15 cellular contexts compared by ENCODE assay signal in genomic region chr16:19213885-19214284, GRCh38. TPM values are rescaled to one million over a fixed set of nuclear protein-coding genes. Genes with fewer than 3 reads are reported as not detected.
A peak's percentile ranks its signal among the peaks of the same experiment; 100 is the strongest.
DNase-seq lines count a peak whose midpoint lies in the region; ATAC-seq, FAIRE-seq and TF ChIP-seq lines count a peak whose summit lies in the region.
"Had no signal": no experiment of that assay in that cellular context is flagged by ENCODE, and none has a peak within 500 bp of the region (broad histone marks: within the 10 kb centered on the region; RNA-seq: fewer than 3 reads in every experiment).

No MANE protein-coding gene starts in this region.

- H3K79me2 ChIP-seq in HCT116 (ENCODE audit: insufficient read depth, low read length) (no peaks in the 10 kb centered on the region), HepG2 (ENCODE audit: insufficient read depth, low read length) (no peaks in the 10 kb centered on the region)

- H3K4me3 ChIP-seq in HCT116 (replicated peaks in 1 of 2; ENCODE audit: low read depth in 1 of 2, low read length in 2 of 2) = no peak overlapping the region
- no peak overlapping the region for H3K4me3 ChIP-seq in HepG2 (replicated peaks in 1 of 3; ENCODE audit: insufficient read depth in 1 of 3, low read depth in 2 of 3, low read length in 3 of 3)
- H3K4me3 ChIP-seq: left lung, smooth muscle cell had no signal

- H4K20me1 ChIP-seq in HCT116 (ENCODE audit: insufficient read depth) = no peaks in the 10 kb centered on the region
- H4K20me1 ChIP-seq in HepG2 (ENCODE audit: insufficient read depth, low read length) = no peaks in the 10 kb centered on the region

- DNase-seq in SIG-M5 treated with dmso at 0.1 percent for 504 hours (lab: John Stamatoyannopoulos, UW; ENCODE audit: unreplicated experiment) = peak; percentile 30
- no peak for DNase-seq in SIG-M5 (lab: John Stamatoyannopoulos, UW)
- peak; percentile 16 for DNase-seq in HCT116 (ENCODE audit: low read depth, low spot score)
- DNase-seq in OCI-M1 (lab: John Stamatoyannopoulos, UW) = peak; percentile 7
- peak; percentile 47 for DNase-seq in HepG2 (ENCODE audit: low spot score)
- no peak for DNase-seq in HK-2 (ENCODE audit: unreplicated experiment)
- no peak for DNase-seq in effector CD4-positive, alpha-beta T cell
- DNase-seq in ecto neural progenitor cell (ENCODE audit: low spot score) = no peak
- DNase-seq: activated CD8-positive, alpha-beta memory T cell treated with anti-CD3 and anti-CD28 coated beads for 24 hours; amygdala; left lung; NCI-H1930; NCI-H526 treated with DMSO at 0.1 percent for 48 hours had no signal

- H3K9me3 ChIP-seq in HCT116 (ENCODE audit: control insufficient read depth in 1 of 2, insufficient read depth in 1 of 2, low read depth in 1 of 2, low read length in 2 of 2) (peaks cover 4% of the 10 kb centered on the region in 2 experiments; a peak in 2 of 4 replicates), HepG2 (ENCODE audit: low read length) (no peaks in the 10 kb centered on the region)

- peaks cover 10 to 15% of the 10 kb centered on the region in 2 experiments for H3K4me1 ChIP-seq in HCT116 (ENCODE audit: control insufficient read depth in 1 of 2, insufficient read depth in 2 of 2, low read length in 2 of 2)
- H3K4me1 ChIP-seq in HepG2 (ENCODE audit: insufficient read depth, low read length) = no peaks in the 10 kb centered on the region

- TF ChIP-seq POLR2A in HCT116 (IDR thresholded peaks at IDR 0.05; ENCODE audit: borderline replicate concordance, extremely low read depth, insufficient read depth, insufficient read length) (no peak), HepG2 (IDR thresholded peaks at IDR 0.05; ENCODE audit: insufficient read depth in 1 of 2, low read depth in 2 of 2, low read length in 2 of 2) (no peak)

- H3K9me2 ChIP-seq in HCT116 (ENCODE audit: insufficient read depth) = no peaks in the 10 kb centered on the region

- H3K9ac ChIP-seq in HCT116 (ENCODE audit: low read length) (no peak overlapping the region), HepG2 (ENCODE audit: insufficient read depth, low read depth, low read length) (no peak overlapping the region)

- TF ChIP-seq EP300 in HepG2 (IDR thresholded peaks at IDR 0.05; ENCODE audit: low read depth in 2 of 2, low read length in 2 of 2) (no peak), HepG2 (CRISPR knock-in tag; IDR thresholded peaks at IDR 0.05; ENCODE audit: borderline replicate concordance) (no peak)

- TF ChIP-seq RAD21 in HCT116 (IDR thresholded peaks at IDR 0.05; ENCODE audit: low read depth) = peak; percentile 43; the same call in 1 of the 2 replicates
- TF ChIP-seq RAD21 in HepG2 (CRISPR knock-in tag; IDR thresholded peaks at IDR 0.05) = 0 out of 2 replicates have a peak, but pooled peaks have one; percentile 19

- no peaks in the 10 kb centered on the region for H3K36me3 ChIP-seq in HCT116 (ENCODE audit: control insufficient read depth in 1 of 2, insufficient read depth in 2 of 2, low read length in 2 of 2)
- H3K36me3 ChIP-seq in HepG2 (replicated peaks in 1 of 2; ENCODE audit: control insufficient read depth in 1 of 2, insufficient read depth in 2 of 2, low read length in 2 of 2) = no peaks in the 10 kb centered on the region
- H3K36me3 ChIP-seq: left lung had no signal

- in situ Hi-C loops in HepG2 (cut with HindIII; ENCODE audit: extremely low pct_ligation_motif_present, low pct_unique_long_range_greater_than_20kb) = no loop called here

- H3K27me3 ChIP-seq in HCT116 (ENCODE audit: insufficient read depth, low read length) (no peaks in the 10 kb centered on the region), HepG2 (ENCODE audit: control insufficient read depth in 1 of 2, insufficient read depth in 2 of 2, low read length in 2 of 2) (peaks cover 5 to 25% of the 10 kb centered on the region in 2 experiments; a peak in 4 of 5 replicates)
- H3K27me3 ChIP-seq: left lung had no signal

- CTCF ChIA-PET in HCT116 (lab: Charles Lee) (interaction anchor here (0.7 kb wide), 1 partner anchor 35 kb away, joined by 3 read pairs; no protein-coding TSS in a partner anchor), HepG2 (lab: Yijun Ruan, JAX; ENCODE audit: low intra/inter-chr PET ratio, low total read pairs) (interaction anchor here (1.2 kb wide), 1 partner anchor 162 kb away, joined by 5 read pairs; no protein-coding TSS in a partner anchor)

- TF ChIP-seq CTCF in HCT116 (IDR thresholded peaks at IDR 0.05 in 2 of 3, conservative IDR thresholded peaks at IDR 0.05 in 1 of 3; ENCODE audit: borderline replicate concordance in 1 of 3, insufficient read depth in 1 of 3, low read depth in 2 of 3, low read length in 2 of 3) (peak; percentile 37 to 55 (median 44); a peak in 4 of 6 replicates), HepG2 (CRISPR knock-in tag; IDR thresholded peaks at IDR 0.05) (peak; percentile 51)

- no peak overlapping the region for H3K27ac ChIP-seq in HCT116 (ENCODE audit: low read depth, low read length)
- no peak overlapping the region for H3K27ac ChIP-seq in HepG2 (ENCODE audit: extremely low read length, insufficient read depth, low read length)
- H3K27ac ChIP-seq: left lung had no signal

- RAD21 ChIA-PET in HCT116 (lab: Charles Lee; ENCODE audit: low non-redundant PET in 1 of 2, low total read pairs in 2 of 2, uncharacterized antibody in 2 of 2, unreplicated experiment in 2 of 2) = interaction anchor here in 1 of 2 experiments (0.6 kb wide), 1 partner anchor 161 kb away, joined by 5 read pairs; no protein-coding TSS in a partner anchor

- FAIRE-seq in HepG2 (lab: Jason Lieb, UNC) = peak; percentile 68

- intact Hi-C loops in HCT116 (cut with micrococcal nuclease) (no loop called here), HepG2 (cut with micrococcal nuclease; ENCODE audit: unreplicated experiment) (loop anchor here (2.0 kb wide), 1 partner anchor 161 kb away; no protein-coding TSS in a partner anchor)

- POLR2A ChIA-PET in HCT116 (lab: Charles Lee) (no interaction called here), HepG2 (lab: Yijun Ruan, JAX) (no interaction called here)

- H2AFZ ChIP-seq in HCT116 (ENCODE audit: low read depth, low read length, poor library complexity, severe bottlenecking) (no peak overlapping the region), HepG2 (ENCODE audit: low read length) (no peak overlapping the region)

- peak; percentile 78 for ATAC-seq in HCT116
- peak; percentile 80 for ATAC-seq in HepG2
- ATAC-seq: left lung; stimulated activated memory B cell treated with anti-CD40 and anti-IgM and Interleukin-4, amounts not matched to agents 10 μg/mL and 1 μg/mL and 100 μg/mL, for 72 hours had no signal

- BruUV-seq in HCT116 (replicated peaks; lab: Mats Ljungman, UMichigan) (no TSS peak), HepG2 (replicated peaks; lab: Mats Ljungman, UMichigan) (no TSS peak)

- H3K4me2 ChIP-seq in HCT116 (ENCODE audit: low read length) (no peak overlapping the region), HepG2 (ENCODE audit: low read depth, low read length) (no peak overlapping the region)
- H3K4me2 ChIP-seq: smooth muscle cell had no signal

TF ChIP-seq in HCT116, 20 proteins besides CTCF, POLR2A, EP300 and RAD21 (continues in another document):
- TF ChIP-seq ZFX (IDR thresholded peaks at IDR 0.05) (no peak), ELF1 (IDR thresholded peaks at IDR 0.05; ENCODE audit: borderline replicate concordance, low read depth) (no peak), ZNF274 (IDR thresholded peaks at IDR 0.05; ENCODE audit: low read depth, low read length) (no peak), EZH2phosphoT487 (IDR thresholded peaks at IDR 0.05; ENCODE audit: borderline replicate concordance) (no peak), MAX (IDR thresholded peaks at IDR 0.05) (no peak), SRF (IDR thresholded peaks at IDR 0.05; ENCODE audit: low read depth) (no peak)

TF ChIP-seq in HepG2, 621 proteins besides CTCF, POLR2A, EP300 and RAD21 (continues in another document):
- no peak for TF ChIP-seq ZNF235 (CRISPR knock-in tag; IDR thresholded peaks at IDR 0.05; ENCODE audit: borderline replicate concordance)
- no peak for TF ChIP-seq AGO2 (optimal IDR thresholded peaks at IDR 0.05; ENCODE audit: low read depth, low read length)
- peak; percentile 41 for TF ChIP-seq STAG1 (CRISPR knock-in tag; IDR thresholded peaks at IDR 0.05)
- TF ChIP-seq ELF1 (CRISPR knock-in tag; IDR thresholded peaks at IDR 0.05) = no peak
- peak; percentile 53; the same call in 1 of the 2 replicates for TF ChIP-seq CEBPG (CRISPR knock-in tag; IDR thresholded peaks at IDR 0.05)
- no peak for TF ChIP-seq IKZF4 (CRISPR knock-in tag; IDR thresholded peaks at IDR 0.05; ENCODE audit: borderline replicate concordance, low read depth, not compliant biosample characterization)
- TF ChIP-seq SMC3 (IDR thresholded peaks at IDR 0.05; ENCODE audit: low read length) = peak; percentile 26; the same call in 1 of the 2 replicates
- no peak for TF ChIP-seq MAF1 (CRISPR knock-in tag; IDR thresholded peaks at IDR 0.05; ENCODE audit: borderline replicate concordance)

RNA-seq across cellular contexts. Expression of gene SYT17, which starts 45.8 kb away (rescaled TPM):
- total RNA-seq in HCT116 (2021; ENCODE audit: unreplicated experiment) (10.3 TPM), HepG2 (2016; rRNA removed; fragmentation: Illumina TruSeq; extraction: Trizol) (0.14 TPM in 1 of 2 replicates, not detected in the other)
- 10.5 and 12.9 TPM in 2 replicates for polyA plus RNA-seq in HCT116 (2012)
- total RNA-seq in HepG2 (2016; cell fraction: cytosol; rRNA removed; fragmentation: Illumina TruSeq; extraction: Trizol; ENCODE audit: low read depth) = not detected in 2 replicates
- not detected in 2 replicates for total RNA-seq in HepG2 (2016; cell fraction: insoluble cytoplasmic fraction; rRNA removed; fragmentation: Illumina TruSeq; extraction: Trizol)
- total RNA-seq in HepG2 (2016; cell fraction: membrane; rRNA removed; fragmentation: Illumina TruSeq; extraction: Trizol) = not detected in 2 replicates
- total RNA-seq in HepG2 (2016; cell fraction: nucleus; rRNA removed; fragmentation: Illumina TruSeq; extraction: Trizol) = 0.34 TPM in 1 of 2 replicates, not detected in the other
- polyA plus RNA-seq in HepG2 (2011; rRNA removed) = 0.44 and 0.85 TPM in 2 replicates
- polyA plus RNA-seq in HepG2 (2011; cell fraction: cytosol; rRNA removed) = 0.12 and 0.22 TPM in 2 replicates
- 0.50 and 1.0 TPM in 2 replicates for polyA plus RNA-seq in HepG2 (2011; cell fraction: nucleus; rRNA removed)
- 0.07 TPM in 1 of 2 replicates, not detected in the other for polyA plus RNA-seq in HepG2 (2012)
- 0.08 TPM in 1 of 2 replicates, not detected in the other for polyA plus RNA-seq in HepG2 (2016; cell fraction: cytosol; fragmentation: Illumina TruSeq; extraction: Trizol; ENCODE audit: low read depth)
- polyA plus RNA-seq in HepG2 (2016; cell fraction: insoluble cytoplasmic fraction; fragmentation: Illumina TruSeq; extraction: Trizol; ENCODE audit: low read depth) = not detected in 2 replicates
- polyA plus RNA-seq in HepG2 (2016; cell fraction: membrane; fragmentation: Illumina TruSeq; extraction: Trizol; ENCODE audit: low read depth) = 0.16 TPM in 1 of 2 replicates, not detected in the other
- polyA plus RNA-seq in HepG2 (2016; cell fraction: nucleus; fragmentation: Illumina TruSeq; extraction: Trizol; ENCODE audit: insufficient read depth, low read depth) = 0.67 TPM in 1 of 2 replicates, not detected in the other
- 0.56 and 0.72 TPM in 2 replicates for polyA minus RNA-seq in HepG2 (2011; rRNA and poly(A)+ RNA removed; ENCODE audit: low replicate concordance)
- not detected in 2 replicates for polyA minus RNA-seq in HepG2 (2011; cell fraction: cytosol; rRNA and poly(A)+ RNA removed)
- polyA minus RNA-seq in HepG2 (2011; cell fraction: nucleus; rRNA and poly(A)+ RNA removed) = 0.13 and 1.1 TPM in 2 replicates

Comparison
In these comparisons a context has a peak if more than half of its experiments do, and no peak if none do; other contexts are left out.
1. DNase-seq: peak in SIG-M5 treated with dmso at 0.1 percent for 504 hours (single experiment), HCT116 (single experiment), OCI-M1 (single experiment) and HepG2 (single experiment); none in SIG-M5 (single experiment), HK-2 (single experiment), effector CD4-positive, alpha-beta T cell (single experiment) and ecto neural progenitor cell (single experiment).